Comparison of ENCODE assay signal across 1 cellular context in genomic region chr7:148447221-148447845, GRCh38.
A peak's percentile ranks its signal among the peaks of the same experiment; 100 is the strongest.
TF ChIP-seq lines count a peak whose summit lies in the region.

No MANE protein-coding gene starts in this region.

TF ChIP-seq in A549, 52 proteins besides CTCF, POLR2A, EP300 and RAD21 (continued from another document):
- TF ChIP-seq HMGXB4 (CRISPR knock-in tag; IDR thresholded peaks at IDR 0.05; ENCODE audit: borderline replicate concordance) = no peak
- no peak for TF ChIP-seq BCL3 (IDR thresholded peaks at IDR 0.05)
- TF ChIP-seq MAX (IDR thresholded peaks at IDR 0.05) = peak; percentile 28; the same call in 1 of the 2 replicates
- TF ChIP-seq CBX2 (IDR thresholded peaks at IDR 0.05; ENCODE audit: borderline replicate concordance, low read depth) = no peak
- no peak for TF ChIP-seq CHD2 (IDR thresholded peaks at IDR 0.05; ENCODE audit: low read length, partially characterized antibody)
- no peak for TF ChIP-seq EHF (CRISPR knock-in tag; IDR thresholded peaks at IDR 0.05)
- TF ChIP-seq ATOH8 (CRISPR knock-in tag; IDR thresholded peaks at IDR 0.05; ENCODE audit: low read depth) = no peak
- TF ChIP-seq HOXB5 (CRISPR knock-in tag; IDR thresholded peaks at IDR 0.05) = no peak
- no peak for TF ChIP-seq KDM1A (IDR thresholded peaks at IDR 0.05; ENCODE audit: low read depth)
